9 cellular contexts compared by ENCODE assay signal in genomic region chr13:110615005-110615321, GRCh38. TPM values are rescaled to one million over a fixed set of nuclear protein-coding genes. Genes with fewer than 3 reads are reported as not detected.
DNase-seq lines count a peak whose midpoint lies in the region; ATAC-seq, FAIRE-seq and TF ChIP-seq lines count a peak whose summit lies in the region.
"Had no signal": no experiment of that assay in that cellular context is flagged by ENCODE, and none has a peak within 500 bp of the region (broad histone marks: within the 10 kb centered on the region; RNA-seq: fewer than 3 reads in every experiment).

No MANE protein-coding gene starts in this region.

- TF ChIP-seq CTCF in WERI-Rb-1 (IDR thresholded peaks at IDR 0.05; ENCODE audit: low read depth, low read length) (no peak), fibroblast of villous mesenchyme (IDR thresholded peaks at IDR 0.05; ENCODE audit: insufficient read depth, low read depth, low read length) (no peak), gastrocnemius medialis (IDR thresholded peaks at IDR 0.05 in 4 of 5, conservative IDR thresholded peaks at IDR 0.05 in 1 of 5) (no peak), D721Med (IDR thresholded peaks at IDR 0.05; ENCODE audit: insufficient read depth, missing control alignments) (no peak)

- ATAC-seq in GM19324 (IDR thresholded peaks at IDR 0.05; ENCODE audit: low FRiP score, unreplicated experiment) (peak; percentile 1), gastrocnemius medialis (no peak), GM21367 (IDR thresholded peaks at IDR 0.05; ENCODE audit: unreplicated experiment) (no peak)

- H3K4me1 ChIP-seq in gastrocnemius medialis: peaks cover 22 to 31% of the 10 kb centered on the region in 2 donors

- no peak for FAIRE-seq in D721Med (lab: Jason Lieb, UNC)

- no peak for DNase-seq in WERI-Rb-1
- DNase-seq in fibroblast of villous mesenchyme (ENCODE audit: low read depth): no peak
- no peak for DNase-seq in gastrocnemius medialis
- DNase-seq in COLO668 (lab: John Stamatoyannopoulos, UW; ENCODE audit: unreplicated experiment): no peak
- no peak for DNase-seq in NAMALWA (ENCODE audit: low spot score)
- no peak for DNase-seq in D721Med (ENCODE audit: insufficient read length, low spot score)

- H3K9me3 ChIP-seq in WERI-Rb-1 (ENCODE audit: severe bottlenecking) (peaks cover 11% of the 10 kb centered on the region), gastrocnemius medialis (no peaks in the 10 kb centered on the region)
- H3K9me3 ChIP-seq: mucosa of descending colon had no signal

- in situ Hi-C loops in gastrocnemius medialis (cut with MboI; ENCODE audit: low sequenced_read_pairs in 4 of 4): no loop called here

- H3K27me3 ChIP-seq in WERI-Rb-1 (ENCODE audit: insufficient read depth, low read depth, severe bottlenecking) (no peaks in the 10 kb centered on the region), gastrocnemius medialis (peaks cover 2 to 7% (median 4%) of the 10 kb centered on the region in 3 donors)

- H3K4me3 ChIP-seq in WERI-Rb-1 (ENCODE audit: low read depth, low read length) (peak overlapping the region; percentile 88), fibroblast of villous mesenchyme (ENCODE audit: low read depth, low read length) (peak overlapping the region; percentile 81), gastrocnemius medialis (peak overlapping the region; percentile 68 to 95 (median 81))

- H3K36me3 ChIP-seq in WERI-Rb-1: peaks cover 15% of the 10 kb centered on the region
- H3K36me3 ChIP-seq in gastrocnemius medialis: no peaks in the 10 kb centered on the region

- intact Hi-C loops in gastrocnemius medialis (cut with DNase I; ENCODE audit: low total_unique reads): loop anchor here (2.0 to 5.0 kb wide), 2 partner anchors 98 to 297 kb away; partner anchors contain the start of gene ING1

- peak overlapping the region; percentile 75 for H3K27ac ChIP-seq in WERI-Rb-1
- H3K27ac ChIP-seq in gastrocnemius medialis: peak overlapping the region; percentile 80 to 93 (median 90)

- TF ChIP-seq POLR2A in gastrocnemius medialis (IDR thresholded peaks at IDR 0.05): no peak

RNA-seq across cellular contexts. Expression of gene NAXD, which starts 0.4 kb away (rescaled TPM):
- total RNA-seq in fibroblast of villous mesenchyme (13.5 and 16.8 TPM in 2 replicates), gastrocnemius medialis (10 to 100 TPM; 17.9 to 24.7 (median 21.5) TPM)

RNA-seq across cellular contexts. Expression of gene RAB20, which starts 53.4 kb away (rescaled TPM):
- 4.2 and 4.7 TPM in 2 replicates for total RNA-seq in fibroblast of villous mesenchyme
- total RNA-seq in gastrocnemius medialis: 1 to 10 TPM in 2 of 4 donors, under 1 TPM in 2; 0.31 to 9.1 (median 2.0) TPM
